In the genomic region with DNA sequence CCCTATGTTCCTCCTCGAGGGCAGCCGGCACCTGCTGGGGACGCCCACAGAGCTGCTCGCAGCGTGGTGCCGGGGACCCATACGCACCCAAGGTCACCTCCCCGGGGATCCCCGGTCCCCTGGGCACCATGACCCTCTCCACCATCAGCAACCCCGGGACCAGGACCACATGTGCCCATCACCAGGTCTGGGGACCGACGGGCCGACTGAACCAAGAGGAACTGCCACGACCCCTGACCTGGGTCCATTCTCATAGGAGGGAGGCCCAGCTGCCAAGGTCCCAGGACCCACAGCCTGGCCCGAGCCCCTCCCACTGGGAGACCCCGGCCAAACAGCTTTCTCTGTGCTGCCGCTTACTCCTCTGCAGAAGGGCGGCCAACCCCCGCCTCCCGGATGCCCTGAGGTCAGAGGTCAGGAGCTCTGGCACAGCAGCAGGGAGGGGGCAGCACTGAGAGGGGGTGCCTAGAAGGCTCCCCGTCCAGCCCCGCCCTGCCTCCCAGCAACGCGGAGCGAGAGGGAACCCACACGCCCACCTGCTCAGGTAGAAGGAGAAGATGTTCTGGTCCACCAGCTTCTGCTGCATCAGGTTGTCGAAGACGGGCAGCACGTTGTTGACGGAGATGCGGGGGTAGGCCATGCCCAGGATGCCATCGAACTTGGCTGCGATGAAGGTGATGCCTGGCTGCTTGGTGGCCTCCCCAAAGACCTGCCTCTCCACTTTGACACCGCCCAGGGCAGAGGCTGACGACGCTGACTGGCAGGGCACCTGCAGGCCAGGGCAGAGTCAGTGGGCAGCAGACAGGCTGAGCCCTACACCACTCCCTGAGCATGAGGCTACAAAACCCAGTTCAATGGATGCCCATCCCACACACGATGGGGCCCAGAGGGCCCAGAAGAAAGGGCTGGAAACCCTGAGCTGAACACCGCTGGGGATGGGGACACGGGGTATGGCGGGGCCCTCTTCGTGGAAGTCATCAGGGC, we compare ENCODE assay signal across 12 cellular contexts. TPM values are rescaled to one million over a fixed set of nuclear protein-coding genes. Genes with fewer than 3 reads are reported as not detected.
DNase-seq lines count a peak whose midpoint lies in the region; ATAC-seq, FAIRE-seq and TF ChIP-seq lines count a peak whose summit lies in the region.
"Had no signal": no experiment of that assay in that cellular context is flagged by ENCODE, and none has a peak within 500 bp of the region (broad histone marks: within the 10 kb centered on the region; RNA-seq: fewer than 3 reads in every experiment).

No MANE protein-coding gene starts in this region.

- RAD21 ChIA-PET in GM12878 (lab: Charles Lee; ENCODE audit: unreplicated experiment): no interaction called here

- H3K4me1 ChIP-seq in GM12878 (ENCODE audit: control insufficient read depth, insufficient read depth, low read length): no peaks in the 10 kb centered on the region
- H3K4me1 ChIP-seq in mucosa of descending colon (ENCODE audit: low read depth): peaks cover 28% of the 10 kb centered on the region
- H3K4me1 ChIP-seq in aorta (ENCODE audit: control insufficient read depth in 1 of 2, insufficient read depth in 2 of 2, low read length in 2 of 2): no peaks in the 10 kb centered on the region

- no TSS peak for BruUV-seq in GM12878 (replicated peaks; lab: Mats Ljungman, UMichigan)

- intact Hi-C loops in GM12878 (cut with micrococcal nuclease; ENCODE audit: unreplicated experiment) (no loop called here), mucosa of descending colon (cut with DNase I, micrococcal nuclease) (no loop called here), aorta (cut with DNase I) (no loop called here)

- no peaks in the 10 kb centered on the region for H3K9me3 ChIP-seq in GM12878 (replicated peaks; ENCODE audit: control insufficient read depth, insufficient read depth, low read length)
- no peaks in the 10 kb centered on the region for H3K9me3 ChIP-seq in mucosa of descending colon
- no peaks in the 10 kb centered on the region for H3K9me3 ChIP-seq in aorta (ENCODE audit: control insufficient read depth, low read length)
- H3K9me3 ChIP-seq: sigmoid colon had no signal

- no peak overlapping the region for H2AFZ ChIP-seq in GM12878 (ENCODE audit: control insufficient read depth, low read depth, low read length)

- peak overlapping the region; percentile 92 for H3K27ac Mint-ChIP-seq in activated naive CD4-positive, alpha-beta T cell treated with anti-CD3 and anti-CD28 coated beads, Interleukin-2, amount 10 ng/mL, durations not matched to agents 7 days and 5 days

- H3K4me3 Mint-ChIP-seq in activated naive CD4-positive, alpha-beta T cell treated with anti-CD3 and anti-CD28 coated beads, Interleukin-2, amount 10 ng/mL, durations not matched to agents 7 days and 5 days: peak overlapping the region; percentile 69

- H3K27me3 ChIP-seq in GM12878 (replicated peaks in 1 of 2; ENCODE audit: control insufficient read depth in 2 of 2, insufficient read depth in 2 of 2, low read length in 1 of 2): no peaks in the 10 kb centered on the region
- H3K27me3 ChIP-seq in aorta (ENCODE audit: control insufficient read depth in 1 of 2, insufficient read depth in 2 of 2, low read length in 1 of 2): no peaks in the 10 kb centered on the region
- H3K27me3 ChIP-seq: brain microvascular endothelial cell, sigmoid colon had no signal

- SMC1A ChIA-PET in GM12878 (lab: Charles Lee; ENCODE audit: uncharacterized antibody, unreplicated experiment): no interaction called here

- in situ Hi-C loops in GM12878 (cut with MboI): no loop called here

- TF ChIP-seq POLR2A in GM12878 (IDR thresholded peaks at IDR 0.05; ENCODE audit: low read depth, low read length): no peak; the same call in 1 of the 2 replicates

- H3K9me3 Mint-ChIP-seq in activated naive CD4-positive, alpha-beta T cell treated with anti-CD3 and anti-CD28 coated beads, Interleukin-2, amount 10 ng/mL, durations not matched to agents 7 days and 5 days: no peaks in the 10 kb centered on the region

- POLR2A ChIA-PET in GM12878 (lab: Charles Lee): no interaction called here

- ATAC-seq in GM12878 (no peak), mucosa of descending colon (no peak), aorta (ENCODE audit: low FRiP score) (no peak), GM21515 (IDR thresholded peaks at IDR 0.05; ENCODE audit: unreplicated experiment) (no peak)

- CTCF ChIA-PET in activated naive CD4-positive, alpha-beta T cell treated with anti-CD3 and anti-CD28 coated beads, Interleukin-2, amount 10 ng/mL, durations not matched to agents 7 days and 5 days (lab: Charles Lee): interaction anchor here (1.0 to 1.7 kb wide), 5 partner anchors 10 to 75 kb away, joined by 3 to 5 read pairs (median 4); no protein-coding TSS in a partner anchor
- CTCF ChIA-PET in GM12878 (lab: Yijun Ruan, JAX): no interaction called here

- no peaks in the 10 kb centered on the region for H4K20me1 ChIP-seq in GM12878 (ENCODE audit: control insufficient read depth, insufficient read depth)

- peaks cover 70% of the 10 kb centered on the region for H3K4me1 Mint-ChIP-seq in activated naive CD4-positive, alpha-beta T cell treated with anti-CD3 and anti-CD28 coated beads, Interleukin-2, amount 10 ng/mL, durations not matched to agents 7 days and 5 days

- no peak overlapping the region for H3K4me2 ChIP-seq in GM12878 (ENCODE audit: control insufficient read depth, insufficient read depth)

- peaks cover 49% of the 10 kb centered on the region for H3K36me3 Mint-ChIP-seq in activated naive CD4-positive, alpha-beta T cell treated with anti-CD3 and anti-CD28 coated beads, Interleukin-2, amount 10 ng/mL, durations not matched to agents 7 days and 5 days

- H3K4me3 ChIP-seq in GM12878 (no peak overlapping the region), mucosa of descending colon (no peak overlapping the region), aorta (ENCODE audit: low read length in 2 of 2) (no peak overlapping the region)
- H3K4me3 ChIP-seq: sigmoid colon had no signal

- H3K79me2 ChIP-seq in GM12878 (ENCODE audit: control insufficient read depth, insufficient read depth, low read length): no peaks in the 10 kb centered on the region

- WGBS in GM12878 (ENCODE audit: insufficient coverage, insufficient replicate concordance, low lambda C conversion rate, missing lambda C conversion rate): 87% methylated on average over 41 of the region's 41 CpGs
- 87 to 88% methylated on average over 39 to 41 of the region's 41 CpGs for WGBS in aorta, 2 donors

- TF ChIP-seq EP300 in GM12878 (IDR thresholded peaks at IDR 0.05; ENCODE audit: borderline replicate concordance in 1 of 2, control insufficient read depth in 1 of 2, low read depth in 2 of 2, low read length in 2 of 2): no peak

- no peak overlapping the region for H3K27ac ChIP-seq in GM12878 (ENCODE audit: control insufficient read depth, insufficient read depth)
- H3K27ac ChIP-seq in aorta (ENCODE audit: low read depth in 1 of 2, low read length in 2 of 2): no peak overlapping the region
- H3K27ac ChIP-seq: brain microvascular endothelial cell, sigmoid colon had no signal

- no peak for FAIRE-seq in GM12878 (lab: Jason Lieb, UNC)

- H3K36me3 ChIP-seq in GM12878 (ENCODE audit: control insufficient read depth in 2 of 2, insufficient read depth in 2 of 2, low read length in 1 of 2) (no peaks in the 10 kb centered on the region), mucosa of descending colon (ENCODE audit: low read depth) (peaks cover 10% of the 10 kb centered on the region), aorta (ENCODE audit: control insufficient read depth in 1 of 2, insufficient read depth in 2 of 2, low read length in 1 of 2) (peaks cover 0 to 4% of the 10 kb centered on the region in 2 donors)

- no peak for DNase-seq in activated naive CD4-positive, alpha-beta T cell treated with anti-CD3 and anti-CD28 coated beads, Interleukin-2, amount 10 ng/mL, durations not matched to agents 7 days and 5 days
- DNase-seq in activated naive CD4-positive, alpha-beta T cell treated with Interleukin-2 at 50 U/mL for 16 hours: no peak
- DNase-seq in GM12878 (ENCODE audit: low read depth, low spot score): no peak
- peak in 2 of 3 donors; percentile 32 to 61 for DNase-seq in mucosa of descending colon
- peak; percentile 56 to 73 for DNase-seq in aorta
- DNase-seq in SHP77 treated with DMSO at 0.1 percent for 48 hours (lab: John Stamatoyannopoulos, UW): no peak
- DNase-seq in activated gamma-delta T cell (lab: John Stamatoyannopoulos, UW): no peak
- DNase-seq: brain microvascular endothelial cell, NCI-H2081, sigmoid colon, SW 1271 had no signal

- no peaks in the 10 kb centered on the region for H3K27me3 Mint-ChIP-seq in activated naive CD4-positive, alpha-beta T cell treated with anti-CD3 and anti-CD28 coated beads, Interleukin-2, amount 10 ng/mL, durations not matched to agents 7 days and 5 days

- H3K9ac ChIP-seq in GM12878 (ENCODE audit: control insufficient read depth, insufficient read depth, low read length): no peak overlapping the region

- no peak for TF ChIP-seq RAD21 in GM12878 (IDR thresholded peaks at IDR 0.05; ENCODE audit: insufficient read depth, low read depth, low read length)

- no peak for TF ChIP-seq CTCF in GM12878 (IDR thresholded peaks at IDR 0.05 in 2 of 3, conservative IDR thresholded peaks at IDR 0.05 in 1 of 3; ENCODE audit: control insufficient read depth in 2 of 3, extremely low read depth in 1 of 3, insufficient read depth in 1 of 3, low read depth in 3 of 3, low read length in 3 of 3)
- TF ChIP-seq CTCF in mucosa of descending colon (IDR thresholded peaks at IDR 0.05): no peak

RNA-seq across cellular contexts. Expression of gene CTSD, which starts 6.6 kb away (rescaled TPM):
- total RNA-seq in GM12878 (2013; cell fraction: nucleolus; rRNA removed): 28.3 and 31.2 TPM in 2 replicates
- total RNA-seq in GM12878 (2014; rRNA removed) (29.3 and 38.6 TPM in 2 replicates), GM12878 (2014; rRNA removed; fragmentation: Illumina TruSeq; extraction: Trizol) (10.3 and 13.3 TPM in 2 replicates), GM12878 (2021) (49.8 and 51.9 TPM in 2 replicates), mucosa of descending colon (1,000 to 10,000 TPM in 2 of 3 donors, 100 to 1,000 TPM in 1; 631 to 1,107 (median 1,007) TPM), aorta (100 to 1,000 TPM; 473 to 535 TPM)
- polyA plus RNA-seq in GM12878 (2011; ENCODE audit: low read depth): 21.7 TPM
- polyA plus RNA-seq in GM12878 (2011; rRNA removed) (4.4 and 16.4 TPM in 2 replicates), GM12878 (2014; fragmentation: Illumina TruSeq; extraction: Trizol) (1.9 and 22.0 TPM in 2 replicates), GM12878 (2014; fragmentation: Nextera tagmentation; extraction: Ambion mirVana) (1 to 10 TPM in 1 of 2 experiments, under 1 TPM in 1; 0.42 to 3.4 TPM), GM12878 (2014; rRNA removed) (27.9 and 35.8 TPM in 2 replicates), GM12878 (2016; fragmentation: Nextera tagmentation; extraction: Ambion mirVana) (10 to 100 TPM; 43.4 to 54.6 TPM), aorta (100 to 1,000 TPM; 619 to 646 TPM)
- 27.6 and 27.9 TPM in 2 replicates for polyA plus RNA-seq in GM12878 (2011; cell fraction: cytosol; rRNA removed)
- polyA plus RNA-seq in GM12878 (2011; cell fraction: nucleus; rRNA removed): 31.4 and 38.8 TPM in 2 replicates
- polyA plus RNA-seq in GM12878 (2012): 32.1 and 38.5 TPM in 2 replicates
- 17.6 and 42.1 TPM in 2 replicates for polyA minus RNA-seq in GM12878 (2011; rRNA and poly(A)+ RNA removed)
- 19.3 and 22.7 TPM in 2 replicates for polyA minus RNA-seq in GM12878 (2011; cell fraction: cytosol; rRNA and poly(A)+ RNA removed)
- 8.3 and 11.8 TPM in 2 replicates for polyA minus RNA-seq in GM12878 (2011; cell fraction: nucleus; rRNA and poly(A)+ RNA removed)

RNA-seq across cellular contexts. Expression of gene IFITM10, which starts 6.7 kb away (rescaled TPM):
- total RNA-seq in GM12878 (2013; cell fraction: nucleolus; rRNA removed): 0.42 TPM in 1 of 2 replicates, not detected in the other
- 0.16 TPM in 1 of 2 replicates, not detected in the other for total RNA-seq in GM12878 (2014; rRNA removed)
- total RNA-seq in GM12878 (2014; rRNA removed; fragmentation: Illumina TruSeq; extraction: Trizol): not detected in 2 replicates
- total RNA-seq in GM12878 (2021): not detected in 2 replicates
- polyA plus RNA-seq in GM12878 (2011; ENCODE audit: low read depth): 0.05 TPM
- polyA plus RNA-seq in GM12878 (2011; rRNA removed): not detected in 2 replicates
- not detected in 2 replicates for polyA plus RNA-seq in GM12878 (2011; cell fraction: cytosol; rRNA removed)
- 0.13 TPM in 1 of 2 replicates, not detected in the other for polyA plus RNA-seq in GM12878 (2011; cell fraction: nucleus; rRNA removed)
- 0.13 and 0.41 TPM in 2 replicates for polyA plus RNA-seq in GM12878 (2012)
- not detected in 2 replicates for polyA plus RNA-seq in GM12878 (2014; fragmentation: Illumina TruSeq; extraction: Trizol)
- polyA plus RNA-seq in GM12878 (2014; fragmentation: Nextera tagmentation; extraction: Ambion mirVana): not detected
- polyA plus RNA-seq in GM12878 (2014; rRNA removed): 0.10 and 0.27 TPM in 2 replicates
- under 1 TPM in 1 of 2 experiments, not detected in 1; 0.04 TPM for polyA plus RNA-seq in GM12878 (2016; fragmentation: Nextera tagmentation; extraction: Ambion mirVana)
- polyA minus RNA-seq in GM12878 (2011; rRNA and poly(A)+ RNA removed): not detected in 2 replicates
- not detected in 2 replicates for polyA minus RNA-seq in GM12878 (2011; cell fraction: cytosol; rRNA and poly(A)+ RNA removed)
- 0.38 TPM in 1 of 2 replicates, not detected in the other for polyA minus RNA-seq in GM12878 (2011; cell fraction: nucleus; rRNA and poly(A)+ RNA removed)
- total RNA-seq in mucosa of descending colon: 1 to 10 TPM in 2 of 3 donors, under 1 TPM in 1; 0.46 to 2.8 (median 1.9) TPM
- 10 to 100 TPM; 10.7 to 15.0 TPM for total RNA-seq in aorta
- polyA plus RNA-seq in aorta: 10 to 100 TPM in 1 of 2 donors, 1 to 10 TPM in 1; 1.9 to 47.7 TPM

Comparison
In these comparisons a context has a peak if more than half of its experiments do, and no peak if none do; other contexts are left out.
1. DNase-seq: peak in mucosa of descending colon (2 of 3) and aorta (2 of 2); none in activated naive CD4-positive, alpha-beta T cell treated with anti-CD3 and anti-CD28 coated beads, Interleukin-2, amount 10 ng/mL, durations not matched to agents 7 days and 5 days (single experiment), activated naive CD4-positive, alpha-beta T cell treated with Interleukin-2 at 50 U/mL for 16 hours (single experiment), GM12878 (single experiment), SHP77 treated with DMSO at 0.1 percent for 48 hours (single experiment) and activated gamma-delta T cell (single experiment).
2. RNA of gene CTSD, which starts 6.6 kb away (total RNA-seq): 631 to 1,107 TPM in mucosa of descending colon and 473 to 535 TPM in aorta; 10.3 to 51.9 TPM in GM12878; every median in the first group is over 4 times any median in the second.